In the genomic region with DNA sequence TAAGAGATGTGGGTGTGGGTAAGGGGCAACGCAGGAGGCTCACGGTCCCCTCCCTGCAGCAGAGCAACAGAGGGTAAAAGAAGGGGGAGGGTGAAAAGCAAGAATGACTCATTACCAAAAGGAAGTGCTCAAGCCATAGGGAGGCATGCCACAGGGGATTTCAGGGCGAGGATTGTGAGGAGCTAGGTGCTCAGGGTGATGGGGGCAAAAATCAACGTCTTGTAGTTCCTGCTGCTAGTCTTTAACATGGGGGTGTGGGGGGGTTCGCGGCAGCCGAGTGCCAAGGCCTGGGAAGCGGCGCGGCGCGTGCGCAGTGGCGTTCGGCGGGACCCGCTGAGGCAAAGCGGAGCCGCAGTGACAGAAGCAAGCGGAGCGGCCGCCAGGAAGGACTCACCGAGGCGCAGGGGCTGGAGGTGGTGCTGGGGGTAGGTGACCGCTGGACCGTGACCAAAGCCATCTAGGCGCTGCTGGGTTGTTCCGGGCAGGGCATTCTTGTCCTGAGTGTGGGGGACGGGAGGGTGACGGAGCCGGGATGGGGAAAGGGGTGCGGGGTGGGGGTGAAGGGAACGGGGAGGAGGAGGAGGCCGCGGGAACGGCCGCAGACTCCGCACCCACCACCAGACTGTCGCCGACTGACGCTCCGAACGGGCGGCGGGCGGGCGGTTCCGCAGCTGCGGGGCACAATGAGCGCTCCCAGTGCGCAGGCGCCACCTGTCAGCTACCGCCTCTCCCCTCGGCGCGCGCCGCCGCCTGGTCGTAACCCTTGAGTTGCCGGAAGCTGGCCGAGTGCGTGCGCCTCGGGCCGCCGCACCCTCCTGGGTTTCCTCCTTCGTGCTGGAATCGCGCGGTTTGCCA, we compare ENCODE assay signal across 1 cellular context.
TF ChIP-seq lines count a peak whose summit lies in the region.

A gene with protein sequence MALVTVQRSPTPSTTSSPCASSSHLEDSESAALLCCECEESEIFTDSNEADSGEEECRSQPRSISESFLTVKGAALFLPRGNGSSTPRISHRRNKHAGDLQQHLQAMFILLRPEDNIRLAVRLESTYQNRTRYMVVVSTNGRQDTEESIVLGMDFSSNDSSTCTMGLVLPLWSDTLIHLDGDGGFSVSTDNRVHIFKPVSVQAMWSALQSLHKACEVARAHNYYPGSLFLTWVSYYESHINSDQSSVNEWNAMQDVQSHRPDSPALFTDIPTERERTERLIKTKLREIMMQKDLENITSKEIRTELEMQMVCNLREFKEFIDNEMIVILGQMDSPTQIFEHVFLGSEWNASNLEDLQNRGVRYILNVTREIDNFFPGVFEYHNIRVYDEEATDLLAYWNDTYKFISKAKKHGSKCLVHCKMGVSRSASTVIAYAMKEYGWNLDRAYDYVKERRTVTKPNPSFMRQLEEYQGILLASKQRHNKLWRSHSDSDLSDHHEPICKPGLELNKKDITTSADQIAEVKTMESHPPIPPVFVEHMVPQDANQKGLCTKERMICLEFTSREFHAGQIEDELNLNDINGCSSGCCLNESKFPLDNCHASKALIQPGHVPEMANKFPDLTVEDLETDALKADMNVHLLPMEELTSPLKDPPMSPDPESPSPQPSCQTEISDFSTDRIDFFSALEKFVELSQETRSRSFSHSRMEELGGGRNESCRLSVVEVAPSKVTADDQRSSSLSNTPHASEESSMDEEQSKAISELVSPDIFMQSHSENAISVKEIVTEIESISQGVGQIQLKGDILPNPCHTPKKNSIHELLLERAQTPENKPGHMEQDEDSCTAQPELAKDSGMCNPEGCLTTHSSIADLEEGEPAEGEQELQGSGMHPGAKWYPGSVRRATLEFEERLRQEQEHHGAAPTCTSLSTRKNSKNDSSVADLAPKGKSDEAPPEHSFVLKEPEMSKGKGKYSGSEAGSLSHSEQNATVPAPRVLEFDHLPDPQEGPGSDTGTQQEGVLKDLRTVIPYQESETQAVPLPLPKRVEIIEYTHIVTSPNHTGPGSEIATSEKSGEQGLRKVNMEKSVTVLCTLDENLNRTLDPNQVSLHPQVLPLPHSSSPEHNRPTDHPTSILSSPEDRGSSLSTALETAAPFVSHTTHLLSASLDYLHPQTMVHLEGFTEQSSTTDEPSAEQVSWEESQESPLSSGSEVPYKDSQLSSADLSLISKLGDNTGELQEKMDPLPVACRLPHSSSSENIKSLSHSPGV (N-terminal part only) (minus strand): TSS at position 685 of the 855 bp plus-strand sequence. CDS start 228 bp downstream, at position 457.

TF ChIP-seq in K562, 482 proteins besides CTCF, POLR2A, EP300 and RAD21 (continued from another document and continues in another):
- TF ChIP-seq RBM17 (IDR thresholded peaks at IDR 0.05; ENCODE audit: borderline replicate concordance, low read depth, low read length): no peak
- TF ChIP-seq ZNF561 (CRISPR knock-in tag; conservative IDR thresholded peaks at IDR 0.05): no peak
- no peak for TF ChIP-seq PURB (CRISPR knock-in tag; IDR thresholded peaks at IDR 0.05; ENCODE audit: low read depth)
- TF ChIP-seq, protein P1, sequence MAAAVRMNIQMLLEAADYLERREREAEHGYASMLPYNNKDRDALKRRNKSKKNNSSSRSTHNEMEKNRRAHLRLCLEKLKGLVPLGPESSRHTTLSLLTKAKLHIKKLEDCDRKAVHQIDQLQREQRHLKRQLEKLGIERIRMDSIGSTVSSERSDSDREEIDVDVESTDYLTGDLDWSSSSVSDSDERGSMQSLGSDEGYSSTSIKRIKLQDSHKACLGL (CRISPR knock-in tag; IDR thresholded peaks at IDR 0.05; ENCODE audit: borderline replicate concordance, poor library complexity, severe bottlenecking): no peak
- TF ChIP-seq ZNF232 (CRISPR knock-in tag; IDR thresholded peaks at IDR 0.05): no peak
- TF ChIP-seq, protein P2, sequence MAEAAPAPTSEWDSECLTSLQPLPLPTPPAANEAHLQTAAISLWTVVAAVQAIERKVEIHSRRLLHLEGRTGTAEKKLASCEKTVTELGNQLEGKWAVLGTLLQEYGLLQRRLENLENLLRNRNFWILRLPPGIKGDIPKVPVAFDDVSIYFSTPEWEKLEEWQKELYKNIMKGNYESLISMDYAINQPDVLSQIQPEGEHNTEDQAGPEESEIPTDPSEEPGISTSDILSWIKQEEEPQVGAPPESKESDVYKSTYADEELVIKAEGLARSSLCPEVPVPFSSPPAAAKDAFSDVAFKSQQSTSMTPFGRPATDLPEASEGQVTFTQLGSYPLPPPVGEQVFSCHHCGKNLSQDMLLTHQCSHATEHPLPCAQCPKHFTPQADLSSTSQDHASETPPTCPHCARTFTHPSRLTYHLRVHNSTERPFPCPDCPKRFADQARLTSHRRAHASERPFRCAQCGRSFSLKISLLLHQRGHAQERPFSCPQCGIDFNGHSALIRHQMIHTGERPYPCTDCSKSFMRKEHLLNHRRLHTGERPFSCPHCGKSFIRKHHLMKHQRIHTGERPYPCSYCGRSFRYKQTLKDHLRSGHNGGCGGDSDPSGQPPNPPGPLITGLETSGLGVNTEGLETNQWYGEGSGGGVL (CRISPR knock-in tag; IDR thresholded peaks at IDR 0.05): no peak
- TF ChIP-seq ZNF146 (CRISPR knock-in tag; IDR thresholded peaks at IDR 0.05; ENCODE audit: unreplicated experiment): no peak
- TF ChIP-seq HOXB6 (CRISPR knock-in tag; IDR thresholded peaks at IDR 0.05; ENCODE audit: borderline replicate concordance): no peak
- TF ChIP-seq, protein P3, sequence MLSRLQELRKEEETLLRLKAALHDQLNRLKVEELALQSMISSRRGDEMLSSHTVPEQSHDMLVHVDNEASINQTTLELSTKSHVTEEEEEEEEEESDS (CRISPR knock-in tag; IDR thresholded peaks at IDR 0.05): no peak
- peak; percentile 80 for TF ChIP-seq CXXC5 (CRISPR knock-in tag; IDR thresholded peaks at IDR 0.05)
- no peak for TF ChIP-seq NCOR1 (IDR thresholded peaks at IDR 0.05)
- TF ChIP-seq, protein P4, sequence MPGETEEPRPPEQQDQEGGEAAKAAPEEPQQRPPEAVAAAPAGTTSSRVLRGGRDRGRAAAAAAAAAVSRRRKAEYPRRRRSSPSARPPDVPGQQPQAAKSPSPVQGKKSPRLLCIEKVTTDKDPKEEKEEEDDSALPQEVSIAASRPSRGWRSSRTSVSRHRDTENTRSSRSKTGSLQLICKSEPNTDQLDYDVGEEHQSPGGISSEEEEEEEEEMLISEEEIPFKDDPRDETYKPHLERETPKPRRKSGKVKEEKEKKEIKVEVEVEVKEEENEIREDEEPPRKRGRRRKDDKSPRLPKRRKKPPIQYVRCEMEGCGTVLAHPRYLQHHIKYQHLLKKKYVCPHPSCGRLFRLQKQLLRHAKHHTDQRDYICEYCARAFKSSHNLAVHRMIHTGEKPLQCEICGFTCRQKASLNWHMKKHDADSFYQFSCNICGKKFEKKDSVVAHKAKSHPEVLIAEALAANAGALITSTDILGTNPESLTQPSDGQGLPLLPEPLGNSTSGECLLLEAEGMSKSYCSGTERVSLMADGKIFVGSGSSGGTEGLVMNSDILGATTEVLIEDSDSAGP (CRISPR knock-in tag; IDR thresholded peaks at IDR 0.05): no peak
- TF ChIP-seq ZNF124 (CRISPR knock-in tag; IDR thresholded peaks at IDR 0.05): no peak
- peak; percentile 90 for TF ChIP-seq POLR2G (IDR thresholded peaks at IDR 0.05; ENCODE audit: low read depth, low read length)
- TF ChIP-seq, protein P5, sequence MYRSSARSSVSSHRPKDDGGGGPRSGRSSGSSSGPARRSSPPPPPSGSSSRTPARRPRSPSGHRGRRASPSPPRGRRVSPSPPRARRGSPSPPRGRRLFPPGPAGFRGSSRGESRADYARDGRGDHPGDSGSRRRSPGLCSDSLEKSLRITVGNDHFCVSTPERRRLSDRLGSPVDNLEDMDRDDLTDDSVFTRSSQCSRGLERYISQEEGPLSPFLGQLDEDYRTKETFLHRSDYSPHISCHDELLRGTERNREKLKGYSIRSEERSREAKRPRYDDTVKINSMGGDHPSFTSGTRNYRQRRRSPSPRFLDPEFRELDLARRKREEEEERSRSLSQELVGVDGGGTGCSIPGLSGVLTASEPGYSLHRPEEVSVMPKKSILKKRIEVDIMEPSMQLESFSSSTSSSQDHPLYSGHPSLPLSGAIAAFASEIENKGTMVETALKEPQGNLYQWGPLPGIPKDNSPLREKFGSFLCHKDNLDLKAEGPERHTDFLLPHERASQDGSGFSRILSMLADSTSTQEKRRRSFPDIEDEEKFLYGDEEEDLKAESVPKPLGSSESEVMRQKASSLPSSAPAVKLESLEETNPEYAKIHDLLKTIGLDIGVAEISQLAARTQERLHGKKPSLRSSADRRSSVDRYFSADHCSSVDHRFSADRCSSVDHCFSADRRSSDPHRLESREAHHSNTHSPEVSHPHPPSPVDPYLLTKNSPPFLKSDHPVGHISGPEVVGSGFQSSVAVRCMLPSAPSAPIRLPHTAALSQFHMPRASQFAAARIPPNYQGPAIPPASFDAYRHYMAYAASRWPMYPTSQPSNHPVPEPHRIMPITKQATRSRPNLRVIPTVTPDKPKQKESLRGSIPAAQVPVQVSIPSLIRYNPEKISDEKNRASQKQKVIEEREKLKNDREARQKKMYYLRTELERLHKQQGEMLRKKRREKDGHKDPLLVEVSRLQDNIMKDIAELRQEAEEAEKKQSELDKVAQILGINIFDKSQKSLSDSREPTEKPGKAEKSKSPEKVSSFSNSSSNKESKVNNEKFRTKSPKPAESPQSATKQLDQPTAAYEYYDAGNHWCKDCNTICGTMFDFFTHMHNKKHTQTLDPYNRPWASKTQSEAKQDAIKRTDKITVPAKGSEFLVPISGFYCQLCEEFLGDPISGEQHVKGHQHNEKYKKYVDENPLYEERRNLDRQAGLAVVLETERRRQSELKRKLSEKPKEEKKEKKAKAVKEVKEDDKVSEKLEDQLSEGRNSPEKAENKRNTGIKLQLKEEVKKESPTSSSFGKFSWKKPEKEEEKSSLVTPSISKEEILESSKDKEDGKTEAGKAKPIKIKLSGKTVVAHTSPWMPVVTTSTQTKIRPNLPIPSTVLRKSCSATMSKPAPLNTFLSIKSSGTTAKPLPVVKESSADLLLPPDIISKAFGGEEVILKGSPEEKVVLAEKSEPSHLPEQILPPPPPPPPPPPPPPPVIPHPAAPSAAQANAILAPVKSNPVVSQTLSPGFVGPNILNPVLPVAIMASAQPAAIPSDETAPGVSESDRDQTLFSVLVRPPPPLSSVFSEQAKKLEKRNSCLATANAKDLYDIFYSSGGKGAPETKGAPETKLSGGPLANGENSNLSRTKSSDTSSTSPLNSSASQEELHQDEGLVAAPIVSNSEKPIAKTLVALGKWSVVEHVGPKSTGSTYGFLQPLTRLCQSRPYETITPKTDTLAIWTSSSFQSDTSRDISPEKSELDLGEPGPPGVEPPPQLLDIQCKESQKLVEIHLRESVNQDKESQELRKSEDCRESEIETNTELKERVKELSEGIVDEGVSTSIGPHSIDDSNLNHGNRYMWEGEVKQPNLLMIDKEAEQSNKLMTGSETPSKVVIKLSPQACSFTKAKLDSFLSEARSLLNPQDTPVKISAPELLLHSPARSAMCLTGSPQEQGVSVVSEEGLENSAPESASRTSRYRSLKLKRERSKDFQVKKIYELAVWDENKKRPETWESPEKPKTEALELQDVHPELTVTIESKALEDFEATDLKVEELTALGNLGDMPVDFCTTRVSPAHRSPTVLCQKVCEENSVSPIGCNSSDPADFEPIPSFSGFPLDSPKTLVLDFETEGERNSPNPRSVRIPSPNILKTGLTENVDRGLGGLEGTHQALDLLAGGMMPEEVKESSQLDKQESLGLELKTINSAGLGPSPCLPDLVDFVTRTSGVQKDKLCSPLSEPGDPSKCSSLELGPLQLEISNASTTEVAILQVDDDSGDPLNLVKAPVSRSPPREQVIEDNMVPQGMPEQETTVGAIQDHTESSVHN (IDR thresholded peaks at IDR 0.05; ENCODE audit: borderline replicate concordance in 1 of 2, low read depth in 1 of 2): no peak
- no peak for TF ChIP-seq SREBF1 (IDR thresholded peaks at IDR 0.05; ENCODE audit: borderline replicate concordance, low read depth, low read length)
- TF ChIP-seq, protein P6, sequence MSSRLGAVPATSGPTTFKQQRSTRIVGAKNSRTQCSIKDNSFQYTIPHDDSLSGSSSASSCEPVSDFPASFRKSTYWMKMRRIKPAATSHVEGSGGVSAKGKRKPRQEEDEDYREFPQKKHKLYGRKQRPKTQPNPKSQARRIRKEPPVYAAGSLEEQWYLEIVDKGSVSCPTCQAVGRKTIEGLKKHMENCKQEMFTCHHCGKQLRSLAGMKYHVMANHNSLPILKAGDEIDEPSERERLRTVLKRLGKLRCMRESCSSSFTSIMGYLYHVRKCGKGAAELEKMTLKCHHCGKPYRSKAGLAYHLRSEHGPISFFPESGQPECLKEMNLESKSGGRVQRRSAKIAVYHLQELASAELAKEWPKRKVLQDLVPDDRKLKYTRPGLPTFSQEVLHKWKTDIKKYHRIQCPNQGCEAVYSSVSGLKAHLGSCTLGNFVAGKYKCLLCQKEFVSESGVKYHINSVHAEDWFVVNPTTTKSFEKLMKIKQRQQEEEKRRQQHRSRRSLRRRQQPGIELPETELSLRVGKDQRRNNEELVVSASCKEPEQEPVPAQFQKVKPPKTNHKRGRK (tag; IDR thresholded peaks at IDR 0.05): no peak
- no peak for TF ChIP-seq CHD2 (IDR thresholded peaks at IDR 0.05; ENCODE audit: low read depth, low read length)
- TF ChIP-seq MED1 (CRISPR knock-in tag; IDR thresholded peaks at IDR 0.05; ENCODE audit: borderline replicate concordance): no peak
- TF ChIP-seq ZZZ3 (IDR thresholded peaks at IDR 0.05): no peak
- TF ChIP-seq MTF1 (CRISPR knock-in tag; IDR thresholded peaks at IDR 0.05; ENCODE audit: borderline replicate concordance): no peak
- TF ChIP-seq ZNF324 (CRISPR knock-in tag; IDR thresholded peaks at IDR 0.05): no peak
- no peak for TF ChIP-seq ZNF445 (CRISPR knock-in tag; IDR thresholded peaks at IDR 0.05; ENCODE audit: low read depth)
- TF ChIP-seq RBM39 (optimal IDR thresholded peaks at IDR 0.05; ENCODE audit: low read depth, low read length): no peak
- no peak for TF ChIP-seq EGR1 (conservative IDR thresholded peaks at IDR 0.05)
- peak; percentile 95 to 96 for TF ChIP-seq NRF1 (conservative IDR thresholded peaks at IDR 0.05 in 1 of 2, IDR thresholded peaks at IDR 0.05 in 1 of 2)
- peak; percentile 73 for TF ChIP-seq SAP30 (IDR thresholded peaks at IDR 0.05; ENCODE audit: borderline replicate concordance, insufficient read depth, low read depth, low read length, poor library complexity, severe bottlenecking)
- TF ChIP-seq ARID1B (IDR thresholded peaks at IDR 0.05): peak; percentile 76
- TF ChIP-seq CHD4 (IDR thresholded peaks at IDR 0.05; ENCODE audit: insufficient read depth, insufficient replicate concordance, low read depth, low read length, poor library complexity, severe bottlenecking): no peak
- no peak for TF ChIP-seq ZNF668 (CRISPR knock-in tag; IDR thresholded peaks at IDR 0.05)
- TF ChIP-seq, protein P7, sequence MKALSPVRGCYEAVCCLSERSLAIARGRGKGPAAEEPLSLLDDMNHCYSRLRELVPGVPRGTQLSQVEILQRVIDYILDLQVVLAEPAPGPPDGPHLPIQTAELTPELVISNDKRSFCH (CRISPR knock-in tag; IDR thresholded peaks at IDR 0.05): no peak
- TF ChIP-seq, protein P7 (tag; IDR thresholded peaks at IDR 0.05): no peak
- TF ChIP-seq C11orf30 (IDR thresholded peaks at IDR 0.05; ENCODE audit: low read depth): no peak
- TF ChIP-seq MBD2 (IDR thresholded peaks at IDR 0.05; ENCODE audit: borderline replicate concordance, low read depth): no peak; the same call in 1 of the 2 replicates
- TF ChIP-seq ELF2 (CRISPR knock-in tag; IDR thresholded peaks at IDR 0.05): 0 out of 2 replicates have a peak, but pooled peaks have one; percentile 41
- TF ChIP-seq WHSC1 (IDR thresholded peaks at IDR 0.05; ENCODE audit: low read length): no peak
- TF ChIP-seq XRCC5 (IDR thresholded peaks at IDR 0.05; ENCODE audit: low read depth, low read length): no peak
- no peak for TF ChIP-seq ZNF707 (CRISPR knock-in tag; conservative IDR thresholded peaks at IDR 0.05)
- TF ChIP-seq PML (IDR thresholded peaks at IDR 0.05; ENCODE audit: low read length): peak; percentile 57; the same call in 1 of the 2 replicates
- no peak for TF ChIP-seq ZSCAN29 (IDR thresholded peaks at IDR 0.05)
